8 cellular contexts compared by ENCODE assay signal in the genomic region with DNA sequence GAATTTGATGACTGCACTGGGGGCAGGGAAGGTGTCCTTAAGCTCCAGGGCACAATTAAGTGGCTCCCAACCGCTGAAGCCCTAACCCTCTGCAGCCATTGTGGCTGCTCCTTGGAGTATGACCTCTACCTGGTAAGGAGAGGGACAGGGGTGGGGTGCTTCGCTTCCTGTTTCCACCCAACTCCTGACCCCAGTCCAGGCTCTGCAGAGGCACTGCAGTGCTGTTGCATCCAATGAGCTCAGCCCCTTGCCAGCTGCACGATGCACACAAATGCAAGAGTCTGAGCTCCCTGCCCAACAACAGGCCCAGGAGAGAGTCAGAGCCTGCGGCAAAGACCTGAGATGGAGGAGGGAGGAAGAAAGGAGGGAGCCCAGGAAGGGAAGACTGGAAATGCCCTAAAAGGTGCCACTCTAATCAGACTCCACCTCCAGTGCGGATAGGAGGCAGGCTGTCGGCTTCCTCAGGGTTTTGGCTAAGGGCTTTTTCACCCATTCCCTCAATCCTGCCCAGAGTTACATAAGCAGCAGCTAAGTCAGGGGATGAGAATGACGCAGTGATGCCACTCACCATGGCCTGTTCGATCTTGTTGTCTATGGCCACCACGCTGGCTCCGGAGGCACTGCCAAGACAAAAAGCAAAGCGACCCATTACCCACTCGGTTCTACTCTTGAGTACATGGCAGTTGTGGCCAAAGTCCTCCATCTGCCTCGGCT.
A peak's percentile ranks its signal among the peaks of the same experiment; 100 is the strongest.
DNase-seq lines count a peak whose midpoint lies in the region; ATAC-seq lines count a peak whose summit lies in the region.

No MANE protein-coding gene starts in this region.

- peak overlapping the region; percentile 95 for H3K27ac Mint-ChIP-seq in stimulated activated naive B cell treated with anti-CD40 and anti-IgM and Interleukin-4, amounts not matched to agents 10 μg/mL and 1 μg/mL and 100 μg/mL, for 72 hours

- H3K9me3 Mint-ChIP-seq in stimulated activated naive B cell treated with anti-CD40 and anti-IgM and Interleukin-4, amounts not matched to agents 10 μg/mL and 1 μg/mL and 100 μg/mL, for 72 hours, result no peaks in the 10 kb centered on the region

- peaks cover 0 to 5% of the 10 kb centered on the region in 2 donors for H3K36me3 Mint-ChIP-seq in stimulated activated naive B cell treated with anti-CD40 and anti-IgM and Interleukin-4, amounts not matched to agents 10 μg/mL and 1 μg/mL and 100 μg/mL, for 72 hours

- peaks cover 48% of the 10 kb centered on the region for H3K4me1 ChIP-seq in adipocyte (ENCODE audit: control insufficient read depth, insufficient read depth, low read length)

- peaks cover 13% of the 10 kb centered on the region for H3K27me3 ChIP-seq in adipocyte (replicated peaks; ENCODE audit: control insufficient read depth, insufficient read depth, low read length)

- peak overlapping the region; percentile 87 to 93 for H3K4me3 Mint-ChIP-seq in stimulated activated naive B cell treated with anti-CD40 and anti-IgM and Interleukin-4, amounts not matched to agents 10 μg/mL and 1 μg/mL and 100 μg/mL, for 72 hours

- H3K9me3 ChIP-seq in adipocyte (ENCODE audit: control insufficient read depth, low read length) (no peaks in the 10 kb centered on the region), iPS-18c (ENCODE audit: control insufficient read depth, insufficient read depth, low read length) (no peaks in the 10 kb centered on the region)

- peaks cover 33 to 87% of the 10 kb centered on the region in 2 donors for H3K4me1 Mint-ChIP-seq in stimulated activated naive B cell treated with anti-CD40 and anti-IgM and Interleukin-4, amounts not matched to agents 10 μg/mL and 1 μg/mL and 100 μg/mL, for 72 hours

- DNase-seq in activated naive CD4-positive, alpha-beta T cell treated with Interleukin-2 at 50 U/mL for 16 hours, result peak; percentile 4
- no peak for DNase-seq in activated naive CD4-positive, alpha-beta T cell treated with anti-CD3 and anti-CD28 coated beads, Interleukin-2, amount 50 U/mL, for 16 hours
- peak; percentile 31 for DNase-seq in adipocyte (ENCODE audit: low read depth)
- DNase-seq in stimulated activated naive B cell treated with anti-CD40 and anti-IgM and Interleukin-4, amounts not matched to agents 10 μg/mL and 1 μg/mL and 100 μg/mL, for 72 hours, result no peak
- no peak for DNase-seq in Ammon's horn (ENCODE audit: low spot score)

- H3K36me3 ChIP-seq in adipocyte (ENCODE audit: control insufficient read depth, insufficient read depth, low read length, severe bottlenecking), result peaks cover 25% of the 10 kb centered on the region

- peak overlapping the region; percentile 91 for H3K4me3 ChIP-seq in adipocyte (ENCODE audit: low read length)
- peak overlapping the region; percentile 77 for H3K4me3 ChIP-seq in iPS-18c (ENCODE audit: insufficient read depth, low read depth, low read length)

- peak overlapping the region; percentile 98 for H3K9ac ChIP-seq in adipocyte (ENCODE audit: low read length)

- H3K27me3 Mint-ChIP-seq in stimulated activated naive B cell treated with anti-CD40 and anti-IgM and Interleukin-4, amounts not matched to agents 10 μg/mL and 1 μg/mL and 100 μg/mL, for 72 hours, result peaks cover 0 to 3% of the 10 kb centered on the region in 2 donors

- no peak for ATAC-seq in stimulated activated naive B cell treated with anti-CD40 and anti-IgM and Interleukin-4, amounts not matched to agents 10 μg/mL and 1 μg/mL and 100 μg/mL, for 72 hours (replicated peaks)
- ATAC-seq in HG03432 (IDR thresholded peaks at IDR 0.05; ENCODE audit: unreplicated experiment) (no peak), HG03280 (IDR thresholded peaks at IDR 0.05; ENCODE audit: unreplicated experiment) (no peak)

Comparison
In these comparisons a context has a peak if more than half of its experiments do, and no peak if none do; other contexts are left out.
1. DNase-seq: peak in activated naive CD4-positive, alpha-beta T cell treated with Interleukin-2 at 50 U/mL for 16 hours (single experiment) and adipocyte (single experiment); none in activated naive CD4-positive, alpha-beta T cell treated with anti-CD3 and anti-CD28 coated beads, Interleukin-2, amount 50 U/mL, for 16 hours (single experiment), stimulated activated naive B cell treated with anti-CD40 and anti-IgM and Interleukin-4, amounts not matched to agents 10 μg/mL and 1 μg/mL and 100 μg/mL, for 72 hours (single experiment) and Ammon's horn (single experiment).